In the genomic region with DNA sequence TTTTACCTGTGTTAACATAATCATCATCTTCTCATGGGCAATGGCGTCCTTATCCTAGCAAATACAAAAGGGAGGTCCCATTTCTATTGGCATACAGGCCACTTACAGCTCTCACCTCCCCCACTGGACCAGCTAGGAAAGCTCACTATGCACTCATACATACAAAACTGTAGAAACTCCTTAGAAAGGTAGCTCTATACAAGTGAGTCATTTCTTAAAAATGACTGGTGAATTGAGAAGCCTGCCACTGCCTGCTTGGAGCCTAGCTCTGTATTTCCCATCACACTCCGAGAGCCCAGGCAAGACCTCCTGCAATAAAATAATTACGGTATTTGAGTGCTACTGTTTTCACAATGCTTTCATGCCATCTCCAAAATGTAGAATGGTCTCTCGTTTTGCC, we compare ENCODE assay signal across 18 cellular contexts.
"Had no signal": no experiment of that assay in that cellular context is flagged by ENCODE, and none has a peak within 500 bp of the region (broad histone marks: within the 10 kb centered on the region; RNA-seq: fewer than 3 reads in every experiment).

No MANE protein-coding gene starts in this region.

- H3K36me3 ChIP-seq: colonic mucosa, gastroesophageal sphincter, neural progenitor cell, ovary, stomach, thoracic aorta, transverse colon had no signal

- H3K4me3 ChIP-seq: colonic mucosa, gastroesophageal sphincter, neural progenitor cell, ovary, stomach, thoracic aorta, transverse colon had no signal

- H3K27me3 ChIP-seq: colonic mucosa, gastroesophageal sphincter, neural progenitor cell, ovary, stomach, transverse colon had no signal

- FAIRE-seq: endothelial cell of umbilical vein, small intestine had no signal

- DNase-seq: colonic mucosa; effector CD4-positive, alpha-beta T cell; endodermal cell; kidney glomerular epithelial cell; natural killer cell; nucleus accumbens; ovary; right cardiac atrium; small intestine; stimulated activated CD4-positive, alpha-beta T cell treated with anti-CD3 and anti-CD28 coated beads, Interleukin-12 subunit alpha, Interleukin-12 subunit beta, amount 100 ng/mL, for 4 hours; stimulated activated naive CD4-positive, alpha-beta T cell; stomach; substantia nigra; transverse colon had no signal
